8 cellular contexts compared by ENCODE assay signal in genomic region chr12:89863332-89863938, GRCh38.
A peak's percentile ranks its signal among the peaks of the same experiment; 100 is the strongest.
DNase-seq lines count a peak whose midpoint lies in the region; ATAC-seq lines count a peak whose summit lies in the region.

No MANE protein-coding gene starts in this region.

- no peaks in the 10 kb centered on the region for H3K36me3 Mint-ChIP-seq in T-helper 17 cell (ENCODE audit: low read depth)

- peak overlapping the region; percentile 85 for H3K4me3 Mint-ChIP-seq in T-helper 17 cell

- peak overlapping the region in 19 of 21 experiments; percentile 7 to 96 (median 70) for H3K27ac ChIP-seq in skin epidermis

- ATAC-seq in GM19023 (IDR thresholded peaks at IDR 0.05; ENCODE audit: unreplicated experiment) = peak; percentile 69
- ATAC-seq in HG02981 (IDR thresholded peaks at IDR 0.05; ENCODE audit: unreplicated experiment) = peak; percentile 73
- peak; percentile 86 for ATAC-seq in T-helper 17 cell

- H3K27me3 Mint-ChIP-seq in T-helper 17 cell = no peaks in the 10 kb centered on the region

- no peaks in the 10 kb centered on the region for H3K9me3 ChIP-seq in T-helper 17 cell (ENCODE audit: control insufficient read depth, low read length, poor library complexity, severe bottlenecking)

- peaks cover 48% of the 10 kb centered on the region for H3K4me1 Mint-ChIP-seq in T-helper 17 cell

- DNase-seq in T-helper 17 cell (peak; percentile 18 to 57 (median 55)), dermis blood vessel endothelial cell (peak; percentile 28), GDM1 (lab: John Stamatoyannopoulos, UW) (no peak), 8988T (no peak), GF-D8 (lab: John Stamatoyannopoulos, UW) (no peak)

- H3K27ac Mint-ChIP-seq in T-helper 17 cell = peak overlapping the region; percentile 99

- H3K4me3 ChIP-seq in skin epidermis = no peak overlapping the region

Comparison
In these comparisons a context has a peak if more than half of its experiments do, and no peak if none do; other contexts are left out.
1. DNase-seq: peak in T-helper 17 cell (3 of 3) and dermis blood vessel endothelial cell (single experiment); none in GDM1 (single experiment), 8988T (single experiment) and GF-D8 (single experiment).
2. Peak in every context shown above with its lines, with median percentiles within 50 percentile points of each other: ATAC-seq.